1 cellular context compared by ENCODE assay signal in the genomic region with DNA sequence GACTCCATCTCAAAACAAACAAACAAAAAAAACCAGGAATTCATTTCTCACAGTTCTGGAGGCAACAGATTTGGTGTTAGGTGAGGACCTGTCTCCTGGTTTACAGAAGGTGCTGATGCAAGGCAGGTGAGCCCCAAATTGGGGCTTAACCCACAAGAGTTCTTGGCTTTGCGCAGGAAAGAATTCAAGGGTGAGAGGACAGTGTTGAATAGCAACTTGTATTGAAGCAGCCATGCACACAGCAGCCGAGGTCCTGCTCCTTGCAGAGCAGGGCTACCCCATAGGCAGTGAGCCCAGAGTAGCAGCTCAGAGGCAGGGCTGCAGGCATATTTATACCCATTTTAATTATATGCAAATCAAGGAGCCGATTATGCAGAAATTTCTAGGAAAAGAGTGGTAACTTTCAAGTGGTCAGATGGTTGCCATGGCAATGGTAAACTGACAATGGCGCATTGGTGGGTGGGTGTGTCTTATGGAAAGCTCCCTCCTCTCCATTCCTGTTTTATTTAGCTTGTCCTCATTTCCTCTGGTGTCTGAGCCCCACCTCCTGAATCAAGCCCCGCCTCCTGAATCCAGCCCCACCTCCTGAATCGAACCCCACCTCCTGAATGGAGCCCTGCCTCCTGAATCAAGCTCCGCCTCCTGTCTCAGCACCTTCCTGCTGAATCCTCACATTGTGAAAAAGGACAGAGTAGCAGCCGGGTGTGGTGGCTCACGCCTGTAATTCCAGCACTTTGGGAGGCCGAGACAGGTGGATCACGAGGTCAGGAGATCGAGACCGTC.
TF ChIP-seq lines count a peak whose summit lies in the region.

No MANE protein-coding gene starts in this region.

TF ChIP-seq in HCT116, 20 proteins besides CTCF, POLR2A, EP300 and RAD21 (continued from another document):
- TF ChIP-seq TCF7L2 (IDR thresholded peaks at IDR 0.05; ENCODE audit: borderline replicate concordance, extremely low read depth, insufficient read depth, insufficient read length) (no peak), EZH2phosphoT487 (IDR thresholded peaks at IDR 0.05; ENCODE audit: borderline replicate concordance) (no peak), JUND (IDR thresholded peaks at IDR 0.05) (no peak), SIN3A (IDR thresholded peaks at IDR 0.05; ENCODE audit: low read depth) (no peak), CEBPB (IDR thresholded peaks at IDR 0.05; ENCODE audit: low read depth) (no peak), EGR1 (IDR thresholded peaks at IDR 0.05; ENCODE audit: low read depth) (no peak), POLR2AphosphoS5 (IDR thresholded peaks at IDR 0.05; ENCODE audit: low read depth, low read length) (no peak), CBX3 (IDR thresholded peaks at IDR 0.05; ENCODE audit: low read depth) (no peak), EZH2 (IDR thresholded peaks at IDR 0.05) (no peak), YY1 (IDR thresholded peaks at IDR 0.05; ENCODE audit: extremely low read depth, insufficient replicate concordance, low read depth, low read length) (no peak), SP1 (IDR thresholded peaks at IDR 0.05; ENCODE audit: low read depth) (no peak), ZFX (IDR thresholded peaks at IDR 0.05) (no peak), ZNF274 (IDR thresholded peaks at IDR 0.05; ENCODE audit: low read depth, low read length) (no peak), ELF1 (IDR thresholded peaks at IDR 0.05; ENCODE audit: borderline replicate concordance, low read depth) (no peak)
